ENCODE assay signal across 30 cellular contexts in genomic region chr1:12588695-12589094, GRCh38. TPM values are rescaled to one million over a fixed set of nuclear protein-coding genes. Genes with fewer than 3 reads are reported as not detected.
"Had no signal": no experiment of that assay in that cellular context is flagged by ENCODE, and none has a peak within 500 bp of the region (broad histone marks: within the 10 kb centered on the region; RNA-seq: fewer than 3 reads in every experiment).

No MANE protein-coding gene starts in this region.

- H3K9ac ChIP-seq: neural progenitor cell, SK-N-SH had no signal

- ATAC-seq: body of pancreas; gastroesophageal sphincter; lower lobe of right lung; mucosa of descending colon; stimulated activated naive B cell treated with anti-CD40 and anti-IgM and Interleukin-4, amounts not matched to agents 10 μg/mL and 1 μg/mL and 100 μg/mL, for 72 hours had no signal

- H2AFZ ChIP-seq: neural progenitor cell had no signal

- H3K4me3 ChIP-seq: body of pancreas, gastroesophageal sphincter, lower lobe of right lung, mucosa of descending colon, neural progenitor cell, sigmoid colon, smooth muscle cell, testis, upper lobe of left lung had no signal

- H3K36me3 ChIP-seq: neural progenitor cell, WERI-Rb-1 had no signal

- H3K27ac ChIP-seq: body of pancreas, lower lobe of right lung, neural progenitor cell, testis, upper lobe of left lung, WERI-Rb-1 had no signal

- H3K9me2 ChIP-seq: SK-N-SH had no signal

- H3K27me3 ChIP-seq: body of pancreas, gastroesophageal sphincter, sigmoid colon, testis, upper lobe of left lung had no signal

- DNase-seq: activated CD4-positive, alpha-beta T cell treated with anti-CD3 and anti-CD28 coated beads for 1 hour; activated CD8-positive, alpha-beta memory T cell treated with anti-CD3 and anti-CD28 coated beads, Interleukin-2, amount 50 U/mL, for 48 hours; activated naive CD4-positive, alpha-beta T cell; activated T-cell treated with anti-CD3 and anti-CD28 coated beads, Interleukin-2, amount 50 U/mL, for 4 hours; amniotic stem cell; body of pancreas; caudate nucleus; dermis blood vessel endothelial cell; effector CD8-positive, alpha-beta T cell; head of caudate nucleus; left colon; lower lobe of right lung; mesendoderm; mucosa of descending colon; sigmoid colon; SK-N-SH; stimulated activated CD4-positive, alpha-beta T cell treated with anti-CD3 and anti-CD28 coated beads, Interleukin-15, amount 100 ng/mL, for 24 hours; stimulated activated naive B cell treated with anti-CD40 and anti-IgM and Interleukin-4, amounts not matched to agents 10 μg/mL and 1 μg/mL and 100 μg/mL, for 72 hours; T-cell; testis; upper lobe of left lung; WERI-Rb-1 had no signal

- H3K9me3 ChIP-seq: body of pancreas, gastroesophageal sphincter, lower lobe of right lung, mucosa of descending colon, sigmoid colon, SK-N-SH, testis, upper lobe of left lung had no signal

- H3K4me2 ChIP-seq: neural progenitor cell, SK-N-SH, smooth muscle cell had no signal

RNA-seq across cellular contexts. Expression of gene AADACL4, which starts 55.2 kb away (rescaled TPM):
- total RNA-seq: activated CD8-positive, alpha-beta memory T cell treated with anti-CD3 and anti-CD28 coated beads for 36 hours; activated T-cell treated with anti-CD3 and anti-CD28 coated beads, Interleukin-2, amount 50 U/mL, for 4 hours; activated T-helper 2 cell treated with anti-CD3 and anti-CD28 coated beads, Interferon-gamma antibody, Interleukin-2, Interleukin-4, amounts not matched to agents 10 μg/mL and 5 μg/mL and 100 μg/mL, durations not matched to agents 14 hours and 24 hours and 36 hours; body of pancreas; dermis blood vessel endothelial cell; gastroesophageal sphincter; left colon; lower lobe of right lung; mucosa of descending colon; osteoblast; posterior vena cava; renal cortical epithelial cell; sigmoid colon; smooth muscle cell; T-cell; testis; upper lobe of left lung had no signal
